Comparison of ENCODE assay signal across 1 cellular context in genomic region chr2:24047703-24048033, GRCh38.
TF ChIP-seq lines count a peak whose summit lies in the region.

No MANE protein-coding gene starts in this region.

TF ChIP-seq in IMR-90, 13 proteins besides CTCF, POLR2A, EP300 and RAD21 (continued from another document):
- TF ChIP-seq ELK1 (IDR thresholded peaks at IDR 0.05; ENCODE audit: borderline replicate concordance, low read depth, low read length) (no peak), BHLHE40 (IDR thresholded peaks at IDR 0.05; ENCODE audit: low read depth, low read length) (no peak)
